In genomic region chr1:91714867-91715381, GRCh38 we compare ENCODE assay signal across 25 cellular contexts.
"Had no signal": no experiment of that assay in that cellular context is flagged by ENCODE, and none has a peak within 500 bp of the region (broad histone marks: within the 10 kb centered on the region; RNA-seq: fewer than 3 reads in every experiment).

No MANE protein-coding gene starts in this region.

- H3K4me3 ChIP-seq: lower lobe of right lung, ovary, prostate gland had no signal

- H3K36me3 ChIP-seq: neutrophil, ovary, prostate gland had no signal

- H3K27me3 Mint-ChIP-seq: activated CD4-positive, alpha-beta T cell treated with anti-CD3 and anti-CD28 coated beads for 36 hours; activated naive CD8-positive, alpha-beta T cell treated with anti-CD3 and anti-CD28 coated beads, Interleukin-2, amount 10 ng/mL, durations not matched to agents 7 days and 5 days; activated T-cell treated with anti-CD3 and anti-CD28 coated beads, Interleukin-2, amount 50 U/mL, for 24 hours; activated T-helper 17 cell treated with anti-CD3 and anti-CD28 coated beads, Interleukin-2, amount 50 U/mL, for 72 hours; naive thymus-derived CD8-positive, alpha-beta T cell; stimulated activated naive CD8-positive, alpha-beta T cell treated with anti-CD3 and anti-CD28 coated beads, Interleukin-15, amount 100 ng/mL, for 72 hours had no signal

- DNase-seq: activated B cell treated with CpG ODN at 0.5 μM for 24 hours; activated CD4-positive, alpha-beta T cell treated with anti-CD3 and anti-CD28 coated beads for 36 hours; activated CD4-positive, alpha-beta T cell treated with anti-CD3 and anti-CD28 coated beads, Interleukin-2, amount 50 U/mL, for 4 hours; activated CD8-positive, alpha-beta memory T cell treated with anti-CD3 and anti-CD28 coated beads for 24 hours; activated CD8-positive, alpha-beta memory T cell treated with anti-CD3 and anti-CD28 coated beads, Interleukin-2, amount 50 U/mL, for 4 hours; activated naive CD4-positive, alpha-beta T cell treated with anti-CD3 and anti-CD28 coated beads for 36 hours; activated naive CD8-positive, alpha-beta T cell treated with anti-CD3 and anti-CD28 coated beads, Interleukin-2, amount 10 ng/mL, durations not matched to agents 7 days and 5 days; activated T-cell treated with anti-CD3 and anti-CD28 coated beads, Interleukin-2, amount 50 U/mL, for 24 hours; amygdala; cerebellar nuclear complex; cortex of kidney; endodermal cell; foreskin fibroblast; kidney; lower lobe of right lung; naive thymus-derived CD8-positive, alpha-beta T cell; ovary; stimulated activated CD4-positive, alpha-beta T cell treated with anti-CD3 and anti-CD28 coated beads, Interleukin-1b, Interleukin-23, amount 100 ng/mL, for 48 hours; stimulated activated naive CD8-positive, alpha-beta T cell treated with anti-CD3 and anti-CD28 coated beads, Interleukin-15, amount 100 ng/mL, for 72 hours; T1000; trophoblast cell had no signal

- H3K36me3 Mint-ChIP-seq: activated naive CD8-positive, alpha-beta T cell treated with anti-CD3 and anti-CD28 coated beads, Interleukin-2, amount 10 ng/mL, durations not matched to agents 7 days and 5 days had no signal

- H3K4me1 ChIP-seq: prostate gland had no signal

- H3K27me3 ChIP-seq: neutrophil, ovary had no signal

- H3K27ac Mint-ChIP-seq: activated B cell treated with CpG ODN at 0.5 μM for 24 hours; activated CD4-positive, alpha-beta T cell treated with anti-CD3 and anti-CD28 coated beads for 36 hours; activated naive CD4-positive, alpha-beta T cell treated with anti-CD3 and anti-CD28 coated beads for 36 hours; activated naive CD8-positive, alpha-beta T cell treated with anti-CD3 and anti-CD28 coated beads, Interleukin-2, amount 10 ng/mL, durations not matched to agents 7 days and 5 days; activated T-cell treated with anti-CD3 and anti-CD28 coated beads, Interleukin-2, amount 50 U/mL, for 24 hours; activated T-helper 17 cell treated with anti-CD3 and anti-CD28 coated beads, Interleukin-2, amount 50 U/mL, for 72 hours; endodermal cell; stimulated activated effector memory CD8-positive, alpha-beta T cell treated with anti-CD3 and anti-CD28 coated beads, Interleukin-12 subunit alpha, Interleukin-12 subunit beta, amount 100 ng/mL, for 72 hours; stimulated activated naive CD8-positive, alpha-beta T cell treated with anti-CD3 and anti-CD28 coated beads, Interleukin-15, amount 100 ng/mL, for 72 hours had no signal

- ATAC-seq: activated CD4-positive, alpha-beta T cell treated with anti-CD3 and anti-CD28 coated beads for 36 hours; activated T-helper 17 cell treated with anti-CD3 and anti-CD28 coated beads, Interleukin-2, amount 50 U/mL, for 72 hours; lower lobe of right lung; naive thymus-derived CD8-positive, alpha-beta T cell; stimulated activated effector memory CD8-positive, alpha-beta T cell treated with anti-CD3 and anti-CD28 coated beads, Interleukin-12 subunit alpha, Interleukin-12 subunit beta, amount 100 ng/mL, for 72 hours; stimulated activated naive CD8-positive, alpha-beta T cell treated with anti-CD3 and anti-CD28 coated beads, Interleukin-15, amount 100 ng/mL, for 72 hours had no signal

- H3K9me3 ChIP-seq: lower lobe of right lung, neutrophil, ovary, prostate gland had no signal

- H3K4me3 Mint-ChIP-seq: activated B cell treated with CpG ODN at 0.5 μM for 24 hours; activated CD4-positive, alpha-beta T cell treated with anti-CD3 and anti-CD28 coated beads for 36 hours; activated naive CD4-positive, alpha-beta T cell treated with anti-CD3 and anti-CD28 coated beads for 36 hours; activated naive CD8-positive, alpha-beta T cell treated with anti-CD3 and anti-CD28 coated beads, Interleukin-2, amount 10 ng/mL, durations not matched to agents 7 days and 5 days; activated T-cell treated with anti-CD3 and anti-CD28 coated beads, Interleukin-2, amount 50 U/mL, for 24 hours; activated T-helper 17 cell treated with anti-CD3 and anti-CD28 coated beads, Interleukin-2, amount 50 U/mL, for 72 hours; endodermal cell; naive thymus-derived CD8-positive, alpha-beta T cell; stimulated activated effector memory CD8-positive, alpha-beta T cell treated with anti-CD3 and anti-CD28 coated beads, Interleukin-12 subunit alpha, Interleukin-12 subunit beta, amount 100 ng/mL, for 72 hours; stimulated activated naive CD8-positive, alpha-beta T cell treated with anti-CD3 and anti-CD28 coated beads, Interleukin-15, amount 100 ng/mL, for 72 hours had no signal

- H3K9me3 Mint-ChIP-seq: activated B cell treated with CpG ODN at 0.5 μM for 24 hours; activated naive CD4-positive, alpha-beta T cell treated with anti-CD3 and anti-CD28 coated beads for 36 hours; activated naive CD8-positive, alpha-beta T cell treated with anti-CD3 and anti-CD28 coated beads, Interleukin-2, amount 10 ng/mL, durations not matched to agents 7 days and 5 days; activated T-cell treated with anti-CD3 and anti-CD28 coated beads, Interleukin-2, amount 50 U/mL, for 24 hours; activated T-helper 17 cell treated with anti-CD3 and anti-CD28 coated beads, Interleukin-2, amount 50 U/mL, for 72 hours; endodermal cell; naive thymus-derived CD8-positive, alpha-beta T cell; stimulated activated effector memory CD8-positive, alpha-beta T cell treated with anti-CD3 and anti-CD28 coated beads, Interleukin-12 subunit alpha, Interleukin-12 subunit beta, amount 100 ng/mL, for 72 hours; stimulated activated naive CD8-positive, alpha-beta T cell treated with anti-CD3 and anti-CD28 coated beads, Interleukin-15, amount 100 ng/mL, for 72 hours had no signal

- H3K27ac ChIP-seq: lower lobe of right lung, neutrophil, prostate gland had no signal
